ENCODE assay signal across 1 cellular context in genomic region chr9:111095423-111095822, GRCh38.
TF ChIP-seq lines count a peak whose summit lies in the region.

No MANE protein-coding gene starts in this region.

TF ChIP-seq in HEK293, 187 proteins besides CTCF, POLR2A, EP300 and RAD21 (continued from another document):
- TF ChIP-seq KLF10 (tag by site-specific recombination; IDR thresholded peaks at IDR 0.05) (no peak), ZFP41 (tag by site-specific recombination; IDR thresholded peaks at IDR 0.05; ENCODE audit: borderline replicate concordance) (no peak), ZNF777 (tag by site-specific recombination; IDR thresholded peaks at IDR 0.05; ENCODE audit: borderline replicate concordance) (no peak), TCF7L2 (IDR thresholded peaks at IDR 0.05; ENCODE audit: borderline replicate concordance, low read depth, low read length) (no peak), ZNF10 (tag by site-specific recombination; IDR thresholded peaks at IDR 0.05) (peak; percentile 78), RBAK (tag by site-specific recombination; IDR thresholded peaks at IDR 0.05) (no peak), ZNF501 (tag by site-specific recombination; IDR thresholded peaks at IDR 0.05) (no peak), IKZF3 (tag by site-specific recombination; IDR thresholded peaks at IDR 0.05) (no peak), PRDM4 (tag by site-specific recombination; IDR thresholded peaks at IDR 0.05) (no peak), ZBTB44 (tag by site-specific recombination; IDR thresholded peaks at IDR 0.05) (no peak), ZNF530 (tag by site-specific recombination; IDR thresholded peaks at IDR 0.05; ENCODE audit: low read depth) (no peak)
TF ChIP-seq in HEK293: peak in this region for 4.
